ENCODE assay signal across 1 cellular context in genomic region chr14:104650057-104650980, GRCh38.
TF ChIP-seq lines count a peak whose summit lies in the region.

No MANE protein-coding gene starts in this region.

TF ChIP-seq in HEK293, 187 proteins besides CTCF, POLR2A, EP300 and RAD21 (continued from another document):
- TF ChIP-seq, protein P1, sequence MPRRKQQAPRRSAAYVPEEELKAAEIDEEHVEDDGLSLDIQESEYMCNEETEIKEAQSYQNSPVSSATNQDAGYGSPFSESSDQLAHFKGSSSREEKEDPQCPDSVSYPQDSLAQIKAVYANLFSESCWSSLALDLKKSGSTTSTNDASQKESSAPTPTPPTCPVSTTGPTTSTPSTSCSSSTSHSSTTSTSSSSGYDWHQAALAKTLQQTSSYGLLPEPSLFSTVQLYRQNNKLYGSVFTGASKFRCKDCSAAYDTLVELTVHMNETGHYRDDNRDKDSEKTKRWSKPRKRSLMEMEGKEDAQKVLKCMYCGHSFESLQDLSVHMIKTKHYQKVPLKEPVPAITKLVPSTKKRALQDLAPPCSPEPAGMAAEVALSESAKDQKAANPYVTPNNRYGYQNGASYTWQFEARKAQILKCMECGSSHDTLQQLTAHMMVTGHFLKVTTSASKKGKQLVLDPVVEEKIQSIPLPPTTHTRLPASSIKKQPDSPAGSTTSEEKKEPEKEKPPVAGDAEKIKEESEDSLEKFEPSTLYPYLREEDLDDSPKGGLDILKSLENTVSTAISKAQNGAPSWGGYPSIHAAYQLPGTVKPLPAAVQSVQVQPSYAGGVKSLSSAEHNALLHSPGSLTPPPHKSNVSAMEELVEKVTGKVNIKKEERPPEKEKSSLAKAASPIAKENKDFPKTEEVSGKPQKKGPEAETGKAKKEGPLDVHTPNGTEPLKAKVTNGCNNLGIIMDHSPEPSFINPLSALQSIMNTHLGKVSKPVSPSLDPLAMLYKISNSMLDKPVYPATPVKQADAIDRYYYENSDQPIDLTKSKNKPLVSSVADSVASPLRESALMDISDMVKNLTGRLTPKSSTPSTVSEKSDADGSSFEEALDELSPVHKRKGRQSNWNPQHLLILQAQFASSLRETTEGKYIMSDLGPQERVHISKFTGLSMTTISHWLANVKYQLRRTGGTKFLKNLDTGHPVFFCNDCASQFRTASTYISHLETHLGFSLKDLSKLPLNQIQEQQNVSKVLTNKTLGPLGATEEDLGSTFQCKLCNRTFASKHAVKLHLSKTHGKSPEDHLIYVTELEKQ (tag by site-specific recombination; IDR thresholded peaks at IDR 0.05; ENCODE audit: borderline replicate concordance) = no peak
- TF ChIP-seq KLF10 (tag by site-specific recombination; IDR thresholded peaks at IDR 0.05) (no peak), ZNF501 (tag by site-specific recombination; IDR thresholded peaks at IDR 0.05) (0 out of 2 replicates have a peak, but pooled peaks have one; percentile 32), EGR2 (tag by site-specific recombination; IDR thresholded peaks at IDR 0.05; ENCODE audit: low read depth) (peak; percentile 32; the same call in 1 of the 2 replicates), ZNF202 (tag by site-specific recombination; IDR thresholded peaks at IDR 0.05; ENCODE audit: borderline replicate concordance) (no peak), PATZ1 (tag by site-specific recombination; IDR thresholded peaks at IDR 0.05) (peak; percentile 73), PRDM1 (tag by site-specific recombination; IDR thresholded peaks at IDR 0.05) (no peak; the same call in 1 of the 2 replicates), KLF16 (tag by site-specific recombination; IDR thresholded peaks at IDR 0.05) (0 out of 2 replicates have a peak, but pooled peaks have one; percentile 28), ZNF404 (tag by site-specific recombination; IDR thresholded peaks at IDR 0.05) (no peak), HOXD13 (CRISPR knock-in tag; IDR thresholded peaks at IDR 0.05; ENCODE audit: borderline replicate concordance) (no peak), ZNF10 (tag by site-specific recombination; IDR thresholded peaks at IDR 0.05) (no peak), ZNF544 (tag by site-specific recombination; IDR thresholded peaks at IDR 0.05) (no peak), ZNF132 (tag by site-specific recombination; IDR thresholded peaks at IDR 0.05; ENCODE audit: borderline replicate concordance) (no peak), ZBTB6 (tag by site-specific recombination; IDR thresholded peaks at IDR 0.05) (no peak), ZNF623 (tag by site-specific recombination; IDR thresholded peaks at IDR 0.05) (no peak), ZBTB10 (tag by site-specific recombination; IDR thresholded peaks at IDR 0.05) (peak; percentile 86), ZNF521 (tag by site-specific recombination; IDR thresholded peaks at IDR 0.05) (no peak), ZNF48 (tag by site-specific recombination; IDR thresholded peaks at IDR 0.05) (no peak)
- TF ChIP-seq, protein P2, sequence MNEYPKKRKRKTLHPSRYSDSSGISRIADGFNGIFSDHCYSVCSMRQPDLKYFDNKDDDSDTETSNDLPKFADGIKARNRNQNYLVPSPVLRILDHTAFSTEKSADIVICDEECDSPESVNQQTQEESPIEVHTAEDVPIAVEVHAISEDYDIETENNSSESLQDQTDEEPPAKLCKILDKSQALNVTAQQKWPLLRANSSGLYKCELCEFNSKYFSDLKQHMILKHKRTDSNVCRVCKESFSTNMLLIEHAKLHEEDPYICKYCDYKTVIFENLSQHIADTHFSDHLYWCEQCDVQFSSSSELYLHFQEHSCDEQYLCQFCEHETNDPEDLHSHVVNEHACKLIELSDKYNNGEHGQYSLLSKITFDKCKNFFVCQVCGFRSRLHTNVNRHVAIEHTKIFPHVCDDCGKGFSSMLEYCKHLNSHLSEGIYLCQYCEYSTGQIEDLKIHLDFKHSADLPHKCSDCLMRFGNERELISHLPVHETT (tag by site-specific recombination; IDR thresholded peaks at IDR 0.05) = no peak
- TF ChIP-seq, protein P3, sequence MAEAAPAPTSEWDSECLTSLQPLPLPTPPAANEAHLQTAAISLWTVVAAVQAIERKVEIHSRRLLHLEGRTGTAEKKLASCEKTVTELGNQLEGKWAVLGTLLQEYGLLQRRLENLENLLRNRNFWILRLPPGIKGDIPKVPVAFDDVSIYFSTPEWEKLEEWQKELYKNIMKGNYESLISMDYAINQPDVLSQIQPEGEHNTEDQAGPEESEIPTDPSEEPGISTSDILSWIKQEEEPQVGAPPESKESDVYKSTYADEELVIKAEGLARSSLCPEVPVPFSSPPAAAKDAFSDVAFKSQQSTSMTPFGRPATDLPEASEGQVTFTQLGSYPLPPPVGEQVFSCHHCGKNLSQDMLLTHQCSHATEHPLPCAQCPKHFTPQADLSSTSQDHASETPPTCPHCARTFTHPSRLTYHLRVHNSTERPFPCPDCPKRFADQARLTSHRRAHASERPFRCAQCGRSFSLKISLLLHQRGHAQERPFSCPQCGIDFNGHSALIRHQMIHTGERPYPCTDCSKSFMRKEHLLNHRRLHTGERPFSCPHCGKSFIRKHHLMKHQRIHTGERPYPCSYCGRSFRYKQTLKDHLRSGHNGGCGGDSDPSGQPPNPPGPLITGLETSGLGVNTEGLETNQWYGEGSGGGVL (tag by site-specific recombination; IDR thresholded peaks at IDR 0.05) = peak; percentile 41
